In genomic region chr4:88818650-88819470, GRCh38 we compare ENCODE assay signal across 9 cellular contexts.
DNase-seq lines count a peak whose midpoint lies in the region; ATAC-seq, FAIRE-seq and TF ChIP-seq lines count a peak whose summit lies in the region.
"Had no signal": no experiment of that assay in that cellular context is flagged by ENCODE, and none has a peak within 500 bp of the region (broad histone marks: within the 10 kb centered on the region; RNA-seq: fewer than 3 reads in every experiment).

No MANE protein-coding gene starts in this region.

- no peak overlapping the region for H2AFZ ChIP-seq in parathyroid adenoma

- H3K36me3 ChIP-seq in parathyroid adenoma (ENCODE audit: control insufficient read depth, insufficient read depth, low read length), result no peaks in the 10 kb centered on the region

- H3K27ac ChIP-seq in foreskin keratinocyte (no peak overlapping the region), parathyroid adenoma (peak overlapping the region; percentile 94)
- H3K27ac ChIP-seq: SK-N-MC had no signal

- H3K4me1 ChIP-seq in foreskin keratinocyte (no peaks in the 10 kb centered on the region), parathyroid adenoma (peaks cover 12% of the 10 kb centered on the region)

- no peak for TF ChIP-seq POLR2A in GM12892 (IDR thresholded peaks at IDR 0.05; ENCODE audit: low read depth, low read length)

- peaks cover 28% of the 10 kb centered on the region for H3K79me2 ChIP-seq in parathyroid adenoma

- peak; percentile 67 for DNase-seq in DMS153 (lab: John Stamatoyannopoulos, UW)
- DNase-seq in NCI-H774 (lab: John Stamatoyannopoulos, UW), result peak; percentile 54
- peak; percentile 26 to 45 for DNase-seq in activated T-cell treated with anti-CD3 and anti-CD28 coated beads, Interleukin-2, amount 50 U/mL, for 72 hours
- peak; percentile 29 to 56 for DNase-seq in foreskin keratinocyte
- no peak for DNase-seq in GM12892 (ENCODE audit: insufficient read length)
- no peak for DNase-seq in ecto neural progenitor cell (ENCODE audit: low spot score)

- H3K9me3 ChIP-seq in parathyroid adenoma (ENCODE audit: control insufficient read depth, low read length), result no peaks in the 10 kb centered on the region

- H3K9me3 Mint-ChIP-seq in activated T-cell treated with anti-CD3 and anti-CD28 coated beads, Interleukin-2, amount 50 U/mL, for 72 hours, result no peaks in the 10 kb centered on the region

- H3K36me3 Mint-ChIP-seq in activated T-cell treated with anti-CD3 and anti-CD28 coated beads, Interleukin-2, amount 50 U/mL, for 72 hours (ENCODE audit: insufficient read depth in 2 of 2), result no peaks in the 10 kb centered on the region

- peak; percentile 21 for ATAC-seq in HG02623 (IDR thresholded peaks at IDR 0.05; ENCODE audit: unreplicated experiment)
- peak; percentile 29 to 33 for ATAC-seq in activated T-cell treated with anti-CD3 and anti-CD28 coated beads, Interleukin-2, amount 50 U/mL, for 72 hours (replicated peaks in 1 of 2)
- peak; percentile 18 for ATAC-seq in foreskin keratinocyte

- TF ChIP-seq CTCF in foreskin keratinocyte (conservative IDR thresholded peaks at IDR 0.05) (peak; percentile 86), parathyroid adenoma (IDR thresholded peaks at IDR 0.05) (peak; percentile 58)

- no peak overlapping the region for H3K4me3 ChIP-seq in parathyroid adenoma (ENCODE audit: low read depth, low read length)
- H3K4me3 ChIP-seq: SK-N-MC had no signal

- no peak for FAIRE-seq in GM12892 (lab: Jason Lieb, UNC)

- H3K27me3 ChIP-seq in foreskin keratinocyte, result no peaks in the 10 kb centered on the region
- H3K27me3 ChIP-seq in parathyroid adenoma (ENCODE audit: control insufficient read depth, insufficient read depth, low read length), result no peaks in the 10 kb centered on the region

- no peak overlapping the region for H3K27ac Mint-ChIP-seq in activated T-cell treated with anti-CD3 and anti-CD28 coated beads, Interleukin-2, amount 50 U/mL, for 72 hours

- H3K4me3 Mint-ChIP-seq in activated T-cell treated with anti-CD3 and anti-CD28 coated beads, Interleukin-2, amount 50 U/mL, for 72 hours, result peak overlapping the region; percentile 25 to 41

- H3K9ac ChIP-seq in parathyroid adenoma, result no peak overlapping the region

- H3K4me1 Mint-ChIP-seq in activated T-cell treated with anti-CD3 and anti-CD28 coated beads, Interleukin-2, amount 50 U/mL, for 72 hours (ENCODE audit: low read depth), result peaks cover 63% of the 10 kb centered on the region

- peak overlapping the region; percentile 79 for H3K4me2 ChIP-seq in parathyroid adenoma (ENCODE audit: low read length)

- H3K27me3 Mint-ChIP-seq in activated T-cell treated with anti-CD3 and anti-CD28 coated beads, Interleukin-2, amount 50 U/mL, for 72 hours (ENCODE audit: low read depth), result no peaks in the 10 kb centered on the region

Comparison
In these comparisons a context has a peak if more than half of its experiments do, and no peak if none do; other contexts are left out.
1. DNase-seq: peak in DMS153 (single experiment), NCI-H774 (single experiment), activated T-cell treated with anti-CD3 and anti-CD28 coated beads, Interleukin-2, amount 50 U/mL, for 72 hours (2 of 2) and foreskin keratinocyte (2 of 2); none in GM12892 (single experiment) and ecto neural progenitor cell (single experiment).
2. Peak in every context shown above with its lines, with median percentiles within 50 percentile points of each other: ATAC-seq.